ENCODE assay signal across 8 cellular contexts in genomic region chr2:135743860-135744259, GRCh38. TPM values are rescaled to one million over a fixed set of nuclear protein-coding genes. Genes with fewer than 3 reads are reported as not detected.
DNase-seq lines count a peak whose midpoint lies in the region; ATAC-seq, FAIRE-seq and TF ChIP-seq lines count a peak whose summit lies in the region.
"Had no signal": no experiment of that assay in that cellular context is flagged by ENCODE, and none has a peak within 500 bp of the region (broad histone marks: within the 10 kb centered on the region; RNA-seq: fewer than 3 reads in every experiment).

No MANE protein-coding gene starts in this region.

- TF ChIP-seq POLR2A in H1 (IDR thresholded peaks at IDR 0.05; ENCODE audit: control extremely low read depth in 1 of 2, low read depth in 2 of 2, low read length in 2 of 2), result no peak

- H4K20me1 ChIP-seq in OCI-LY1 (ENCODE audit: insufficient read depth, low read length), result no peaks in the 10 kb centered on the region; the same call in 1 of the 2 replicates
- peaks cover 0 to 7% of the 10 kb centered on the region in 2 experiments for H4K20me1 ChIP-seq in H1 (replicated peaks in 1 of 2; ENCODE audit: control insufficient read depth in 1 of 2, insufficient read depth in 2 of 2, low read length in 2 of 2)

- H3K79me1 ChIP-seq in H1 (ENCODE audit: low read depth, low read length), result peaks cover 2% of the 10 kb centered on the region; the same call in 1 of the 2 replicates
- H3K79me1 ChIP-seq in trophoblast cell (ENCODE audit: low read length), result peaks cover 8% of the 10 kb centered on the region

- POLR2A ChIA-PET in H1 (lab: Charles Lee; ENCODE audit: partially characterized antibody), result interaction anchor here (1.6 kb wide), 1 partner anchor 135 kb away, joined by 3 read pairs; no protein-coding TSS in a partner anchor

- H4K12ac ChIP-seq in trophoblast cell (ENCODE audit: low read depth, low read length), result no peak overlapping the region

- H2BK20ac ChIP-seq in H1 (ENCODE audit: low read length), result no peak overlapping the region

- no peak overlapping the region for H3K23ac ChIP-seq in H1 (ENCODE audit: insufficient read length)
- no peak overlapping the region for H3K23ac ChIP-seq in trophoblast cell (ENCODE audit: low read length)

- H3K27me3 ChIP-seq in GM06990 (replicated peaks; ENCODE audit: control insufficient read depth, insufficient read depth, low read length) (no peaks in the 10 kb centered on the region), OCI-LY1 (ENCODE audit: insufficient read depth, low read length) (no peaks in the 10 kb centered on the region), H1 (replicated peaks in 1 of 4; ENCODE audit: control insufficient read depth in 3 of 4, extremely low read depth in 1 of 4, insufficient read depth in 3 of 4, low read length in 3 of 4) (no peaks in the 10 kb centered on the region), trophoblast cell (ENCODE audit: insufficient read depth, low read length) (no peaks in the 10 kb centered on the region)

- in situ Hi-C loops in ACHN (cut with HindIII; ENCODE audit: low pct_ligation_motif_present, low pct_unique_long_range_greater_than_20kb, low sequenced_read_pairs), result no loop called here

- H3K9me2 ChIP-seq in OCI-LY1 (ENCODE audit: low read depth, low read length), result no peaks in the 10 kb centered on the region

- H3F3A ChIP-seq in OCI-LY1 (ENCODE audit: insufficient read depth, low read length), result 0 out of 2 replicates have a peak, but pooled peaks cover under 1% of the 10 kb centered on the region

- no peak overlapping the region for H4K5ac ChIP-seq in H1 (ENCODE audit: insufficient read length, low read depth, low read length)

- TF ChIP-seq CTCF in GM06990 (IDR thresholded peaks at IDR 0.05; ENCODE audit: insufficient read depth, low read length, poor library complexity, severe bottlenecking) (no peak), OCI-LY1 (IDR thresholded peaks at IDR 0.05; ENCODE audit: low read length) (no peak), H1 (IDR thresholded peaks at IDR 0.05; ENCODE audit: control extremely low read depth in 1 of 3, insufficient read depth in 1 of 3, low read depth in 1 of 3, low read length in 3 of 3) (no peak)

- no peaks in the 10 kb centered on the region for H3K9me3 ChIP-seq in OCI-LY1 (ENCODE audit: low read length)
- H3K9me3 ChIP-seq in H1 (ENCODE audit: insufficient read depth in 2 of 2, low read depth in 1 of 2, low read length in 1 of 2), result no peaks in the 10 kb centered on the region
- no peaks in the 10 kb centered on the region for H3K9me3 ChIP-seq in trophoblast cell (ENCODE audit: insufficient read depth, low read depth, low read length)

- H2AFZ ChIP-seq in OCI-LY1 (ENCODE audit: low read length), result no peak overlapping the region
- no peak overlapping the region for H2AFZ ChIP-seq in H1 (ENCODE audit: low read length)
- H2AFZ ChIP-seq in trophoblast cell (ENCODE audit: insufficient read depth, low read length, poor library complexity), result no peak overlapping the region

- H3K36me3 ChIP-seq in GM06990 (ENCODE audit: control insufficient read depth, insufficient read depth, low read length) (0 out of 2 replicates have a peak, but pooled peaks cover 2% of the 10 kb centered on the region), OCI-LY1 (ENCODE audit: insufficient read depth, low read length) (peaks cover 23% of the 10 kb centered on the region), H1 (ENCODE audit: control insufficient read depth in 2 of 4, insufficient read depth in 4 of 4, low read length in 3 of 4) (peaks cover 0 to 14% (median 3%) of the 10 kb centered on the region in 4 experiments; a peak in 3 of 8 replicates), trophoblast cell (ENCODE audit: control insufficient read depth in 1 of 2, insufficient read depth in 2 of 2, low read length in 2 of 2) (peaks cover 9 to 10% of the 10 kb centered on the region in 2 experiments)

- no peak for TF ChIP-seq RAD21 in H1 (IDR thresholded peaks at IDR 0.05 in 1 of 2, conservative IDR thresholded peaks at IDR 0.05 in 1 of 2; ENCODE audit: low read depth in 2 of 2, low read length in 2 of 2)

- no peak overlapping the region for H2BK5ac ChIP-seq in H1 (ENCODE audit: low read depth, low read length)
- no peak overlapping the region for H2BK5ac ChIP-seq in trophoblast cell (ENCODE audit: low read depth, low read length, poor library complexity)

- H4K91ac ChIP-seq in H1 (replicated peaks; ENCODE audit: insufficient read length, low read length) (no peak overlapping the region), trophoblast cell (ENCODE audit: low read depth, low read length) (no peak overlapping the region)

- CTCF ChIA-PET in H1 (lab: Charles Lee; ENCODE audit: partially characterized antibody), result interaction anchor here (0.6 to 4.4 kb wide), 3 partner anchors 32 to 297 kb away, joined by 3 to 17 read pairs (median 3); no protein-coding TSS in a partner anchor

- H3K18ac ChIP-seq in H1 (ENCODE audit: extremely low read depth, low read length) (no peak overlapping the region), trophoblast cell (ENCODE audit: low read length) (no peak overlapping the region)

- H3K9ac ChIP-seq in OCI-LY1 (ENCODE audit: low read length) (peak overlapping the region; percentile 23; the same call in 1 of the 2 replicates), H1 (replicated peaks in 1 of 4; ENCODE audit: extremely low read depth in 1 of 4, low read depth in 3 of 4, low read length in 3 of 4) (no peak overlapping the region; a peak in 1 of 7 replicates), trophoblast cell (ENCODE audit: low read length) (no peak overlapping the region)

- H3K27ac ChIP-seq in OCI-LY1 (ENCODE audit: low read depth, low read length, poor library complexity, severe bottlenecking) (no peak overlapping the region), H1 (ENCODE audit: low read depth, low read length) (no peak overlapping the region), trophoblast cell (ENCODE audit: low read depth, low read length) (no peak overlapping the region)

- no peak for ATAC-seq in HG03342 (IDR thresholded peaks at IDR 0.05; ENCODE audit: unreplicated experiment)

- WGBS in H1 (ENCODE audit: extremely low coverage in 1 of 2, insufficient coverage in 1 of 2, insufficient read length in 1 of 2, insufficient replicate concordance in 2 of 2, low coverage in 1 of 2, low lambda C conversion rate in 2 of 2, missing lambda C conversion rate in 1 of 2), 2 experiments, result 80% methylated on average over 1 of the region's 1 CpG; no CpG with 5 or more reads in 1 of the 2 experiments
- WGBS in trophoblast cell (ENCODE audit: extremely low coverage, insufficient coverage, insufficient read length), result no CpG with 5 or more reads among the region's 1 CpG

- no peak overlapping the region for H3K4ac ChIP-seq in H1 (replicated peaks; ENCODE audit: insufficient read length, low read depth, low read length)
- H3K4ac ChIP-seq in trophoblast cell (ENCODE audit: low read depth, low read length), result no peak overlapping the region

- peaks cover 47% of the 10 kb centered on the region for H3K79me2 ChIP-seq in OCI-LY1 (ENCODE audit: insufficient read depth, low read length)
- peaks cover 4 to 56% of the 10 kb centered on the region in 2 experiments; a peak in 3 of 4 replicates for H3K79me2 ChIP-seq in H1 (ENCODE audit: control insufficient read depth in 1 of 2, insufficient read depth in 2 of 2, low read length in 2 of 2)
- H3K79me2 ChIP-seq in trophoblast cell (ENCODE audit: control insufficient read depth, insufficient read depth, low read length, poor library complexity), result peaks cover 14% of the 10 kb centered on the region

- H3K4me1 ChIP-seq in OCI-LY1 (ENCODE audit: insufficient read depth, low read length, severe bottlenecking) (peaks cover 20% of the 10 kb centered on the region), H1 (replicated peaks in 1 of 4; ENCODE audit: control insufficient read depth in 3 of 4, insufficient read depth in 4 of 4, low read length in 3 of 4) (peaks cover 0 to 6% (median 3%) of the 10 kb centered on the region in 4 experiments; a peak in 2 of 7 replicates), trophoblast cell (ENCODE audit: control insufficient read depth in 1 of 2, insufficient read depth in 2 of 2, low read length in 2 of 2) (peaks cover 0 to 3% of the 10 kb centered on the region in 2 experiments)

- DNase-seq in GM06990 (ENCODE audit: extremely low read depth, insufficient read length) (no peak), H1 (ENCODE audit: low read depth in 1 of 2, low spot score in 2 of 2) (no peak), trophoblast cell (no peak), SKM-1 treated with dmso at 0.1 percent for 144 hours (lab: John Stamatoyannopoulos, UW; ENCODE audit: unreplicated experiment) (no peak), ACHN (no peak)
- DNase-seq: NCI-H1092 treated with DMSO at 0.1 percent for 48 hours had no signal

- H3K14ac ChIP-seq in H1 (ENCODE audit: insufficient read length) (no peak overlapping the region), trophoblast cell (ENCODE audit: low read length) (no peak overlapping the region)

- H2BK120ac ChIP-seq in H1 (replicated peaks; ENCODE audit: low read depth, low read length) (no peak overlapping the region), trophoblast cell (ENCODE audit: insufficient read depth, low read length, poor library complexity) (no peak overlapping the region)

- no peak for TF ChIP-seq EP300 in H1 (IDR thresholded peaks at IDR 0.05; ENCODE audit: borderline replicate concordance in 1 of 2, low read depth in 2 of 2, low read length in 2 of 2)

- no peak for FAIRE-seq in H1 (lab: Jason Lieb, UNC)

- no peak overlapping the region for H3K56ac ChIP-seq in H1 (replicated peaks; ENCODE audit: insufficient read length, low read depth, low read length)

- no peak overlapping the region for H2AK5ac ChIP-seq in H1 (ENCODE audit: low read depth, low read length)
- H2AK5ac ChIP-seq in trophoblast cell (ENCODE audit: low read length), result no peak overlapping the region

- H4K8ac ChIP-seq in H1 (ENCODE audit: extremely low read depth, insufficient read depth, low read length) (no peak overlapping the region), trophoblast cell (ENCODE audit: low read depth, low read length) (no peak overlapping the region)

- H3K23me2 ChIP-seq in H1 (ENCODE audit: low read depth, low read length), result no peaks in the 10 kb centered on the region; the same call in 1 of the 2 replicates

- H3K4me2 ChIP-seq in OCI-LY1 (ENCODE audit: low read length) (peak overlapping the region; percentile 100), H1 (ENCODE audit: insufficient read depth in 1 of 2, low read depth in 2 of 2, low read length in 2 of 2) (peak overlapping the region; percentile 46 to 80; a peak in 2 of 4 replicates), trophoblast cell (ENCODE audit: low read length) (peak overlapping the region; percentile 44)

- H2BK12ac ChIP-seq in H1 (ENCODE audit: low read depth, low read length) (no peak overlapping the region), trophoblast cell (ENCODE audit: low read length) (no peak overlapping the region)

- H2BK15ac ChIP-seq in H1 (ENCODE audit: low read length), result no peak overlapping the region

- H3K4me3 ChIP-seq in GM06990 (replicated peaks; ENCODE audit: low read depth, low read length), result peak overlapping the region; percentile 91
- peak overlapping the region; percentile 97 for H3K4me3 ChIP-seq in OCI-LY1 (ENCODE audit: low read depth, low read length, poor library complexity, severe bottlenecking)
- H3K4me3 ChIP-seq in H1 (ENCODE audit: extremely low read depth in 1 of 4, insufficient read depth in 2 of 4, low read depth in 3 of 4, low read length in 4 of 4), result peak overlapping the region in 2 of 4 experiments; percentile 8 to 95; a peak in 2 of 8 replicates
- no peak overlapping the region for H3K4me3 ChIP-seq in trophoblast cell (ENCODE audit: low read depth, low read length)

RNA-seq across cellular contexts. Expression of gene UBXN4, which starts 2.2 kb away (rescaled TPM):
- 64.2 and 66.0 TPM in 2 replicates for total RNA-seq in H1 (2021; fragmentation: NEBNext Ultra II Directional; extraction: Animal tissue kit (Norgen Biotek cat#: 25700))
- polyA plus RNA-seq in H1 (2011; rRNA removed), result 13.6 and 20.1 TPM in 2 replicates
- polyA plus RNA-seq in H1 (2011; cell fraction: cytosol; rRNA removed), result 29.8 TPM
- 20.7 TPM for polyA plus RNA-seq in H1 (2011; cell fraction: nucleus; rRNA removed)
- polyA plus RNA-seq in H1 (2012, experiment 1 of 2), result 34.5 to 48.3 TPM (median 35.8 TPM) in 4 replicates
- 3.0 TPM for polyA plus RNA-seq in H1 (2012, experiment 2 of 2)
- 56.1 TPM for polyA plus RNA-seq in H1 (2013, experiment 1 of 2)
- 56.4 TPM for polyA plus RNA-seq in H1 (2013, experiment 2 of 2)
- 24.5 and 54.0 TPM in 2 replicates for polyA minus RNA-seq in H1 (2011; rRNA and poly(A)+ RNA removed)
- polyA minus RNA-seq in H1 (2011; cell fraction: cytosol; rRNA and poly(A)+ RNA removed), result 43.7 TPM
- polyA minus RNA-seq in H1 (2011; cell fraction: nucleus; rRNA and poly(A)+ RNA removed), result 66.6 TPM
- 57.6 and 59.2 TPM in 2 replicates for polyA plus RNA-seq in trophoblast cell (2013)

Comparison
In these comparisons a context has a peak if more than half of its experiments do, and no peak if none do; other contexts are left out.
1. H3K4me2 ChIP-seq: peak in every context shown above with its lines; median percentile 100 in OCI-LY1; 63 in H1; 44 in trophoblast cell.